ENCODE assay signal across 2 cellular contexts in genomic region chr2:186884585-186884984, GRCh38.
A peak's percentile ranks its signal among the peaks of the same experiment; 100 is the strongest.
TF ChIP-seq lines count a peak whose summit lies in the region.

No MANE protein-coding gene starts in this region.

TF ChIP-seq in SK-N-SH, 30 proteins besides CTCF, POLR2A, EP300 and RAD21 (continued from another document):
- no peak for TF ChIP-seq IRF3 (IDR thresholded peaks at IDR 0.05; ENCODE audit: low read depth, low read length)
- no peak for TF ChIP-seq MXI1 (IDR thresholded peaks at IDR 0.05; ENCODE audit: low read depth, low read length)
- peak; percentile 40; the same call in 1 of the 2 replicates for TF ChIP-seq RCOR1 (IDR thresholded peaks at IDR 0.05; ENCODE audit: low read length)
- TF ChIP-seq NRF1 (IDR thresholded peaks at IDR 0.05; ENCODE audit: low read depth, low read length): no peak
- TF ChIP-seq USF1 (IDR thresholded peaks at IDR 0.05; ENCODE audit: borderline replicate concordance, low read depth): no peak
- TF ChIP-seq SIN3A (IDR thresholded peaks at IDR 0.05; ENCODE audit: borderline replicate concordance, low read depth, low read length): no peak
- no peak for TF ChIP-seq ZBTB33 (IDR thresholded peaks at IDR 0.05; ENCODE audit: borderline replicate concordance, low read depth)
- no peak for TF ChIP-seq REST (IDR thresholded peaks at IDR 0.05; ENCODE audit: low read depth, low read length)
- TF ChIP-seq NFIC (IDR thresholded peaks at IDR 0.05; ENCODE audit: borderline replicate concordance): no peak
- TF ChIP-seq PBX3 (IDR thresholded peaks at IDR 0.05): peak; percentile 8; the same call in 1 of the 2 replicates
- TF ChIP-seq JUND (IDR thresholded peaks at IDR 0.05): no peak
TF ChIP-seq in SK-N-SH: peak in this region for 3.

TF ChIP-seq in SK-N-SH treated with all-trans-retinoic acid at 6 μM for 48 hours, 23 proteins besides CTCF, POLR2A, EP300 and RAD21 (continued from another document):
- TF ChIP-seq TSHZ2 (CRISPR knock-in tag; IDR thresholded peaks at IDR 0.05) (no peak), ZNF8 (CRISPR knock-in tag; IDR thresholded peaks at IDR 0.05) (no peak), TCF4 (CRISPR knock-in tag; IDR thresholded peaks at IDR 0.05; ENCODE audit: borderline replicate concordance) (no peak), RARB (CRISPR knock-in tag; IDR thresholded peaks at IDR 0.05) (no peak), OSR1 (CRISPR knock-in tag; IDR thresholded peaks at IDR 0.05) (no peak), ZNF70 (CRISPR knock-in tag; IDR thresholded peaks at IDR 0.05) (no peak), CSDC2 (CRISPR knock-in tag; IDR thresholded peaks at IDR 0.05) (no peak), CREB5 (CRISPR knock-in tag; IDR thresholded peaks at IDR 0.05; ENCODE audit: low read depth) (no peak), ARNTL (CRISPR knock-in tag; IDR thresholded peaks at IDR 0.05; ENCODE audit: borderline replicate concordance, low read depth) (no peak)
